ENCODE assay signal across 17 cellular contexts in genomic region chr2:85237849-85238570, GRCh38.
DNase-seq lines count a peak whose midpoint lies in the region; ATAC-seq and TF ChIP-seq lines count a peak whose summit lies in the region.
"Had no signal": no experiment of that assay in that cellular context is flagged by ENCODE, and none has a peak within 500 bp of the region (broad histone marks: within the 10 kb centered on the region; RNA-seq: fewer than 3 reads in every experiment).

No MANE protein-coding gene starts in this region.

- TF ChIP-seq CTCF in HEK293 (tag by site-specific recombination; IDR thresholded peaks at IDR 0.05), result no peak

- peak; percentile 63 to 74 for DNase-seq in SHP77 (lab: John Stamatoyannopoulos, UW)
- no peak for DNase-seq in iPS DF 6.9 (ENCODE audit: low read depth, low spot score)
- DNase-seq in posterior vena cava (ENCODE audit: low spot score), result peak; percentile 63
- DNase-seq in MG63, result no peak
- no peak for DNase-seq in HCEC 1CT
- DNase-seq: activated CD8-positive, alpha-beta T cell treated with anti-CD3 and anti-CD28 coated beads, Interleukin-2, amount 10 ng/mL, durations not matched to agents 7 days and 5 days; activated effector memory CD4-positive, alpha-beta T cell treated with Interleukin-2 at 50 U/mL for 16 hours; left colon; naive thymus-derived CD8-positive, alpha-beta T cell; NCI-H2029; sigmoid colon; stimulated activated naive B cell treated with anti-CD40 and anti-IgM and Interleukin-4, amounts not matched to agents 10 μg/mL and 1 μg/mL and 100 μg/mL, for 72 hours had no signal

- H3K9me3 ChIP-seq in HEK293 (ENCODE audit: control insufficient read depth, insufficient read depth, low read depth, low read length), result no peaks in the 10 kb centered on the region
- no peaks in the 10 kb centered on the region for H3K9me3 ChIP-seq in iPS DF 6.9 (ENCODE audit: control insufficient read depth, insufficient read depth, low read length)
- H3K9me3 ChIP-seq in MG63, result no peaks in the 10 kb centered on the region
- H3K9me3 ChIP-seq: ascending aorta, sigmoid colon, vagina had no signal

- intact Hi-C loops in posterior vena cava (cut with DNase I), result no loop called here

- CTCF ChIA-PET in HEK293 (lab: Yijun Ruan, JAX), result interaction anchor here (0.5 to 0.7 kb wide), 3 partner anchors 57 to 171 kb away, joined by 3 to 4 read pairs (median 4); no protein-coding TSS in a partner anchor

- no peak for ATAC-seq in HG03521 (IDR thresholded peaks at IDR 0.05; ENCODE audit: unreplicated experiment)
- ATAC-seq: activated CD8-positive, alpha-beta T cell treated with anti-CD3 and anti-CD28 coated beads, Interleukin-2, amount 10 ng/mL, durations not matched to agents 7 days and 5 days; left colon; naive thymus-derived CD8-positive, alpha-beta T cell; stimulated activated naive B cell treated with anti-CD40 and anti-IgM and Interleukin-4, amounts not matched to agents 10 μg/mL and 1 μg/mL and 100 μg/mL, for 72 hours had no signal

- H3K4me3 ChIP-seq in HEK293 (ENCODE audit: low read depth, low read length), result no peak overlapping the region
- peak overlapping the region; percentile 2; the same call in 1 of the 2 replicates for H3K4me3 ChIP-seq in iPS DF 6.9 (ENCODE audit: low read length)
- H3K4me3 ChIP-seq in MG63, result no peak overlapping the region
- H3K4me3 ChIP-seq: ascending aorta, sigmoid colon, SK-N-MC had no signal

- no peaks in the 10 kb centered on the region for H3K4me1 ChIP-seq in HEK293 (ENCODE audit: control insufficient read depth, insufficient read depth, low read length)
- H3K4me1 ChIP-seq in iPS DF 6.9 (ENCODE audit: control insufficient read depth, insufficient read depth, low read length), result peaks cover 13% of the 10 kb centered on the region; the same call in 1 of the 2 replicates

- H3K27ac ChIP-seq in HEK293 (ENCODE audit: extremely low read depth, low read depth, low read length) (no peak overlapping the region), iPS DF 6.9 (ENCODE audit: low read length) (no peak overlapping the region)
- H3K27ac ChIP-seq: ascending aorta, sigmoid colon, SK-N-MC, vagina had no signal

- POLR2A ChIA-PET in HEK293 (lab: Yijun Ruan, JAX), result no interaction called here

- H3K27me3 ChIP-seq in iPS DF 6.9 (ENCODE audit: control insufficient read depth, insufficient read depth, low read length) (no peaks in the 10 kb centered on the region), MG63 (no peaks in the 10 kb centered on the region)
- H3K27me3 ChIP-seq: ascending aorta, sigmoid colon, vagina had no signal

- no CpG with 5 or more reads among the region's 26 CpGs for WGBS in iPS DF 6.9 (ENCODE audit: insufficient coverage, insufficient read length)

- H3K36me3 ChIP-seq in HEK293 (ENCODE audit: control insufficient read depth in 2 of 2, insufficient read depth in 1 of 2, low read length in 2 of 2), result no peaks in the 10 kb centered on the region
- H3K36me3 ChIP-seq in iPS DF 6.9 (ENCODE audit: control insufficient read depth, insufficient read depth, low read length), result no peaks in the 10 kb centered on the region
- H3K36me3 ChIP-seq in MG63, result no peaks in the 10 kb centered on the region
- H3K36me3 ChIP-seq: ascending aorta, sigmoid colon, vagina had no signal

TF ChIP-seq in HEK293, 187 proteins besides CTCF, POLR2A, EP300 and RAD21:
- TF ChIP-seq ZNF121 (tag by site-specific recombination; IDR thresholded peaks at IDR 0.05), result no peak
- no peak for TF ChIP-seq SP7 (tag by site-specific recombination; IDR thresholded peaks at IDR 0.05)
- TF ChIP-seq SCRT2 (tag by site-specific recombination; IDR thresholded peaks at IDR 0.05), result peak; percentile 27; the same call in 1 of the 2 replicates
- TF ChIP-seq ZNF558 (tag by site-specific recombination; IDR thresholded peaks at IDR 0.05), result no peak
- TF ChIP-seq ZNF184 (tag by site-specific recombination; IDR thresholded peaks at IDR 0.05), result no peak
- TF ChIP-seq ZNF629 (tag by site-specific recombination; IDR thresholded peaks at IDR 0.05), result no peak
- TF ChIP-seq HIC1 (tag by site-specific recombination; IDR thresholded peaks at IDR 0.05), result no peak
- no peak for TF ChIP-seq ZNF621 (tag by site-specific recombination; IDR thresholded peaks at IDR 0.05)

Comparison
In these comparisons a context has a peak if more than half of its experiments do, and no peak if none do; other contexts are left out.
1. DNase-seq: peak in SHP77 (2 of 2) and posterior vena cava (single experiment); none in iPS DF 6.9 (single experiment), MG63 (single experiment) and HCEC 1CT (single experiment).